ENCODE assay signal across 18 cellular contexts in genomic region chr18:47987456-47987735, GRCh38.
"Had no signal": no experiment of that assay in that cellular context is flagged by ENCODE, and none has a peak within 500 bp of the region (broad histone marks: within the 10 kb centered on the region; RNA-seq: fewer than 3 reads in every experiment).

No MANE protein-coding gene starts in this region.

- H3K9me3 Mint-ChIP-seq: activated CD8-positive, alpha-beta T cell treated with anti-CD3 and anti-CD28 coated beads for 36 hours; activated naive CD4-positive, alpha-beta T cell treated with anti-CD3 and anti-CD28 coated beads, Interleukin-2, amount 50 U/mL, for 24 hours; central memory CD8-positive, alpha-beta T cell; memory B cell; natural killer cell had no signal

- H3K4me3 Mint-ChIP-seq: activated CD4-positive, alpha-beta T cell treated with anti-CD3 and anti-CD28 coated beads for 36 hours; activated CD8-positive, alpha-beta T cell treated with anti-CD3 and anti-CD28 coated beads for 36 hours; activated naive CD4-positive, alpha-beta T cell treated with anti-CD3 and anti-CD28 coated beads, Interleukin-2, amount 50 U/mL, for 24 hours; central memory CD8-positive, alpha-beta T cell; memory B cell; natural killer cell had no signal

- DNase-seq: activated CD4-positive, alpha-beta T cell treated with anti-CD3 and anti-CD28 coated beads for 36 hours; activated CD8-positive, alpha-beta T cell treated with anti-CD3 and anti-CD28 coated beads for 36 hours; activated effector memory CD4-positive, alpha-beta T cell treated with anti-CD3 and anti-CD28 coated beads, Interleukin-2, amount 50 U/mL, for 16 hours; activated T-cell treated with anti-CD3 and anti-CD28 coated beads, Interleukin-2, amount 50 U/mL, for 48 hours; body of pancreas; cortex of kidney; effector CD4-positive, alpha-beta T cell; esophagus squamous epithelium; hippocampal formation; left ventricle myocardium superior; natural killer cell; stimulated activated CD4-positive, alpha-beta T cell treated with anti-CD3 and anti-CD28 coated beads, Interleukin-4, amount 100 ng/mL, for 1 hour; stimulated activated naive CD8-positive, alpha-beta T cell treated with anti-CD3 and anti-CD28 coated beads, Interleukin-15, Interleukin-2, amounts not matched to agents 100 U/mL and 50 U/mL, for 24 hours; transverse colon had no signal

- H3K27ac Mint-ChIP-seq: activated CD4-positive, alpha-beta T cell treated with anti-CD3 and anti-CD28 coated beads for 36 hours; activated CD8-positive, alpha-beta T cell treated with anti-CD3 and anti-CD28 coated beads for 36 hours; activated naive CD4-positive, alpha-beta T cell treated with anti-CD3 and anti-CD28 coated beads, Interleukin-2, amount 50 U/mL, for 24 hours; memory B cell had no signal

- ATAC-seq: activated CD4-positive, alpha-beta T cell treated with anti-CD3 and anti-CD28 coated beads for 36 hours; activated CD8-positive, alpha-beta T cell treated with anti-CD3 and anti-CD28 coated beads for 36 hours; body of pancreas; left ventricle myocardium superior; natural killer cell; stimulated activated naive CD8-positive, alpha-beta T cell treated with anti-CD3 and anti-CD28 coated beads, Interleukin-15, Interleukin-2, amounts not matched to agents 100 U/mL and 50 U/mL, for 24 hours had no signal

- H3K9me3 ChIP-seq: body of pancreas, esophagus squamous epithelium, transverse colon, vagina had no signal

- H3K36me3 Mint-ChIP-seq: activated naive CD4-positive, alpha-beta T cell treated with anti-CD3 and anti-CD28 coated beads, Interleukin-2, amount 50 U/mL, for 24 hours; memory B cell had no signal

- H3K27ac ChIP-seq: body of pancreas, esophagus squamous epithelium, transverse colon, vagina had no signal

- H3K36me3 ChIP-seq: esophagus squamous epithelium, transverse colon, vagina had no signal

- H3K4me3 ChIP-seq: body of pancreas, esophagus squamous epithelium, transverse colon, vagina had no signal

- H3K4me1 ChIP-seq: body of pancreas, transverse colon, vagina had no signal

- H3K4me1 Mint-ChIP-seq: activated CD4-positive, alpha-beta T cell treated with anti-CD3 and anti-CD28 coated beads for 36 hours; activated naive CD4-positive, alpha-beta T cell treated with anti-CD3 and anti-CD28 coated beads, Interleukin-2, amount 50 U/mL, for 24 hours; central memory CD8-positive, alpha-beta T cell had no signal

- H3K27me3 Mint-ChIP-seq: activated CD4-positive, alpha-beta T cell treated with anti-CD3 and anti-CD28 coated beads for 36 hours; activated CD8-positive, alpha-beta T cell treated with anti-CD3 and anti-CD28 coated beads for 36 hours; activated naive CD4-positive, alpha-beta T cell treated with anti-CD3 and anti-CD28 coated beads, Interleukin-2, amount 50 U/mL, for 24 hours had no signal

- H3K27me3 ChIP-seq: body of pancreas, vagina had no signal
